Comparison of ENCODE assay signal across 26 cellular contexts in the genomic region with DNA sequence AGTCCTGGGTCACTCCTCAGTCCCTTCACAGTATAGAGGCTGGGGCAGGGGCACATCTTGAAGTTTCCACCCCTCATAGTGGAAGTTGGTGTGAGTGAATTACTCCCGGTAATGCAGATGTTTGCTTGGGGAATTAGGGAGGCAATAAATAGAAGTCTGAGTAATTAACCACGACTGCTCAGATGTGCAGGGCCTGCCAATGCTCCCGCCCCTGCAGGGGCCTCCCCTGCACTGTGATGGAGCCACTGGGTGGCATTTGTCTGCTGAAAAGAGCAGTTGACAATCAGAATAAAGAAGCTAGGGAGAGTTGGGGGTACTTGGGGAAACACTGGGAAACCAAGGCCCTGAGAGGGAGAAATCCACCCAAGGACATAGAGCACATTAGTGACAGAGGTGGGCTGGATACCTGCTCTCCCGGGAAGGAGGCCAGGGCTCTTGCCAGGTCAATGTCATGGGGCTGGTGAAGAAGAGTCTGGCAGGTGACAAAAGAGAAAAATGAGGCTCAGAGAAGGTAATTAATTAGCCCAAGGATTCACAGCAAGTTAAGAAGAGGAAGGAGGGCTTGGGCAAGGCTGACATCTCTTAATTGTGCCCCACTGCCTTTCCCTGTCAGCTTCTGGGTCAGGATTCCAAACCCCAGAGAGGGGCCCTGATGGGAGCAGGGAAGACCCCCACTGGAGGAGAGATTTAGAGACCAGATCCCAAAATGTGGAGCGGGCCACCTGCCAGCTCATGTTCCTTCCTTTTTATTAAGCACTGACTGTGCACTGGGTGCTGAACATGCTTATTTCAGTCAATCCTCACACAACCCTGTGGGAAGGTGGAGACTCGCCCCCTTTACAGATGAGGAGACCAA.
DNase-seq lines count a peak whose midpoint lies in the region; ATAC-seq and TF ChIP-seq lines count a peak whose summit lies in the region.
"Had no signal": no experiment of that assay in that cellular context is flagged by ENCODE, and none has a peak within 500 bp of the region (broad histone marks: within the 10 kb centered on the region; RNA-seq: fewer than 3 reads in every experiment).

No MANE protein-coding gene starts in this region.

- ATAC-seq in sciatic nerve (no peak), HG02852 (IDR thresholded peaks at IDR 0.05; ENCODE audit: unreplicated experiment) (no peak)
- ATAC-seq: activated CD4-positive, CD25-positive, alpha-beta regulatory T cell treated with anti-CD3 and anti-CD28 coated beads, Interleukin-2, amount 50 U/mL, for 24 hours; activated T-cell treated with anti-CD3 and anti-CD28 coated beads, Interleukin-2, amount 50 U/mL, for 72 hours; Panc1; T-cell had no signal

- H3K4me2 ChIP-seq in BLaER1 treated with 17β-estradiol and CSF1 and Interleukin-3, amounts not matched to agents 10 nM and 100 nM = peak overlapping the region; percentile 45 to 85 (median 75); a peak in 21 of 22 replicates

- no peak for TF ChIP-seq CTCF in coronary artery (IDR thresholded peaks at IDR 0.05)

- H3K27ac ChIP-seq in BLaER1 treated with 17β-estradiol and CSF1 and Interleukin-3, amounts not matched to agents 10 nM and 100 nM = peak overlapping the region in 4 of 11 experiments; percentile 11 to 45 (median 38); a peak in 2 of 22 replicates
- no peak overlapping the region for H3K27ac ChIP-seq in coronary artery
- H3K27ac ChIP-seq: 22Rv1, breast epithelium, SJCRH30, thoracic aorta had no signal

- H3K9me3 ChIP-seq in BLaER1 treated with 17β-estradiol and CSF1 and Interleukin-3, amounts not matched to agents 10 nM and 100 nM (replicated peaks in 1 of 11) = peaks cover 6 to 22% (median 19%) of the 10 kb centered on the region in 11 experiments; a peak in 21 of 22 replicates
- H3K9me3 ChIP-seq: breast epithelium, MG63, SJCRH30, thoracic aorta had no signal

- no peaks in the 10 kb centered on the region for H4K20me1 ChIP-seq in BLaER1 treated with 17β-estradiol and CSF1 and Interleukin-3, amounts not matched to agents 10 nM and 100 nM

- H3K36me3 ChIP-seq in BLaER1 treated with 17β-estradiol and CSF1 and Interleukin-3, amounts not matched to agents 10 nM and 100 nM = no peaks in the 10 kb centered on the region
- H3K36me3 ChIP-seq: breast epithelium, MG63, SJCRH30, thoracic aorta had no signal

- DNase-seq in DMS79 treated with DMSO at 0.1 percent for 48 hours (lab: John Stamatoyannopoulos, UW) (peak; percentile 28), DMS79 (lab: John Stamatoyannopoulos, UW) (no peak), coronary artery (ENCODE audit: low spot score) (peak; percentile 68), sciatic nerve (ENCODE audit: low spot score) (peak; percentile 17), cerebellar nuclear complex (lab: John Stamatoyannopoulos, UW) (no peak), dedifferentiated amniotic fluid mesenchymal stem cell (ENCODE audit: extremely low spot score) (no peak)
- DNase-seq: activated naive CD4-positive, alpha-beta T cell treated with anti-CD3 and anti-CD28 coated beads, Interleukin-2, amount 50 U/mL, for 16 hours; activated T-cell treated with anti-CD3 and anti-CD28 coated beads, Interleukin-2, amount 50 U/mL, for 72 hours; amygdala; CD8-positive, alpha-beta memory T cell; dermis blood vessel endothelial cell; KBM-7; MG63; NCI-H1436 treated with DMSO at 0.1 percent for 48 hours; nucleus accumbens; stimulated activated CD4-positive, alpha-beta T cell treated with anti-CD3 and anti-CD28 coated beads, Interleukin-4, amount 100 ng/mL, for 1 hour; stimulated activated naive CD4-positive, alpha-beta T cell; T-cell had no signal

- intact Hi-C loops in sciatic nerve (cut with DNase I) = no loop called here

- H3K27me3 ChIP-seq in BLaER1 treated with 17β-estradiol and CSF1 and Interleukin-3, amounts not matched to agents 10 nM and 100 nM = no peaks in the 10 kb centered on the region
- H3K27me3 ChIP-seq: breast epithelium, MG63, SJCRH30 had no signal

- no peak overlapping the region for H3K4me3 ChIP-seq in BLaER1 treated with 17β-estradiol and CSF1 and Interleukin-3, amounts not matched to agents 10 nM and 100 nM
- H3K4me3 ChIP-seq in coronary artery = no peak overlapping the region
- H3K4me3 ChIP-seq: breast epithelium, MG63, SJCRH30, thoracic aorta had no signal

- H3K4me1 ChIP-seq in BLaER1 treated with 17β-estradiol and CSF1 and Interleukin-3, amounts not matched to agents 10 nM and 100 nM = peaks cover 25 to 80% (median 59%) of the 10 kb centered on the region in 10 experiments
- H3K4me1 ChIP-seq: breast epithelium had no signal

- peak overlapping the region in 4 of 11 experiments; percentile 8 to 36 (median 26); a peak in 5 of 22 replicates for H3K9ac ChIP-seq in BLaER1 treated with 17β-estradiol and CSF1 and Interleukin-3, amounts not matched to agents 10 nM and 100 nM

Comparison
In these comparisons a context has a peak if more than half of its experiments do, and no peak if none do; other contexts are left out.
1. DNase-seq: peak in DMS79 treated with DMSO at 0.1 percent for 48 hours (single experiment), coronary artery (single experiment) and sciatic nerve (single experiment); none in DMS79 (single experiment), cerebellar nuclear complex (0 of 2) and dedifferentiated amniotic fluid mesenchymal stem cell (single experiment).